Comparison of ENCODE assay signal across 10 cellular contexts in the genomic region with DNA sequence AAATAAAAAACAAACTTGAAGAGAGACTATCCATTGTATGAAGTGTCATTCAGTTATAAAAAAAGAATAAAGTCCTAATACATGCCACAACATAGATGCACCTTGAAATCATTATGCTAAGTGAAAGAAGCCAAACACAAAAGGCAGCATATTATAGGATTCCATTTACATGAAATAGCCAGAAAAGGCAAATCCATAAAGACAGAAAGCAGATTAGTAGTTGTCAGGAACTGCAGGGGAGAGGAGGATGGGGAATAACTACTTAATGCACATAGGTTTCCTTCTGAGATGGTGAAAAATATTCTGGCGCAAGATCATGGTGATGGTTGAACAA. TPM values are rescaled to one million over a fixed set of nuclear protein-coding genes. Genes with fewer than 3 reads are reported as not detected.
DNase-seq lines count a peak whose midpoint lies in the region; ATAC-seq lines count a peak whose summit lies in the region.
"Had no signal": no experiment of that assay in that cellular context is flagged by ENCODE, and none has a peak within 500 bp of the region (broad histone marks: within the 10 kb centered on the region; RNA-seq: fewer than 3 reads in every experiment).

No MANE protein-coding gene starts in this region.

- intact Hi-C loops in naive thymus-derived CD4-positive, alpha-beta T cell (cut with micrococcal nuclease): loop anchor here (5.0 to 10.0 kb wide), 2 partner anchors 101 to 816 kb away; no protein-coding TSS in a partner anchor

- H3K27ac Mint-ChIP-seq in naive thymus-derived CD4-positive, alpha-beta T cell: peak overlapping the region; percentile 52 to 87 (median 78)

- H3K4me3 ChIP-seq in SJSA1: peak overlapping the region; percentile 21; the same call in 1 of the 2 replicates
- H3K4me3 ChIP-seq in naive thymus-derived CD4-positive, alpha-beta T cell (ENCODE audit: low read length): peak overlapping the region; percentile 52

- peaks cover 0 to 14% (median 0%) of the 10 kb centered on the region in 11 donors for H3K9me3 Mint-ChIP-seq in naive thymus-derived CD4-positive, alpha-beta T cell

- ATAC-seq in GM18873 (IDR thresholded peaks at IDR 0.05; ENCODE audit: low FRiP score, unreplicated experiment) (peak; percentile 15), HG02678 (IDR thresholded peaks at IDR 0.05; ENCODE audit: unreplicated experiment) (peak; percentile 27)
- ATAC-seq in naive thymus-derived CD4-positive, alpha-beta T cell: peak; percentile 20

- no peaks in the 10 kb centered on the region for H3K4me1 ChIP-seq in SJSA1 (replicated peaks)
- H3K4me1 ChIP-seq in naive thymus-derived CD4-positive, alpha-beta T cell (ENCODE audit: control insufficient read depth in 2 of 2, insufficient read depth in 2 of 2, low read length in 2 of 2): peaks cover 4 to 5% of the 10 kb centered on the region in 2 donors

- peaks cover 10 to 22% (median 13%) of the 10 kb centered on the region in 7 donors for H3K4me1 Mint-ChIP-seq in naive thymus-derived CD4-positive, alpha-beta T cell

- H3K27me3 Mint-ChIP-seq in naive thymus-derived CD4-positive, alpha-beta T cell: peaks cover 0 to 14% (median 3%) of the 10 kb centered on the region in 5 donors

- H3K9me3 ChIP-seq in SJSA1 (replicated peaks): no peaks in the 10 kb centered on the region
- no peaks in the 10 kb centered on the region for H3K9me3 ChIP-seq in naive thymus-derived CD4-positive, alpha-beta T cell (ENCODE audit: control insufficient read depth in 2 of 3, low read length in 3 of 3)

- DNase-seq in SJSA1 (ENCODE audit: low read depth in 1 of 2, low spot score in 2 of 2): no peak
- peak in 2 of 9 donors; percentile 2 to 3 for DNase-seq in naive thymus-derived CD4-positive, alpha-beta T cell
- DNase-seq in NCI-H2081 (lab: John Stamatoyannopoulos, UW): no peak
- no peak for DNase-seq in anterior cingulate cortex (lab: John Stamatoyannopoulos, UW)
- no peak for DNase-seq in DMS153 treated with DMSO at 0.1 percent for 48 hours (lab: John Stamatoyannopoulos, UW; ENCODE audit: unreplicated experiment)
- no peak for DNase-seq in NCI-H2029 (lab: John Stamatoyannopoulos, UW)
- DNase-seq: activated CD8-positive, alpha-beta memory T cell treated with anti-CD3 and anti-CD28 coated beads, Interleukin-2, amount 50 U/mL, for 4 hours had no signal

- no peaks in the 10 kb centered on the region for H3K36me3 ChIP-seq in SJSA1
- H3K36me3 ChIP-seq in naive thymus-derived CD4-positive, alpha-beta T cell (ENCODE audit: control insufficient read depth in 2 of 3, insufficient read depth in 3 of 3, low read length in 3 of 3): no peaks in the 10 kb centered on the region

- CTCF ChIA-PET in naive thymus-derived CD4-positive, alpha-beta T cell (lab: Charles Lee): no interaction called here

- POLR2A ChIA-PET in naive thymus-derived CD4-positive, alpha-beta T cell (lab: Charles Lee): interaction anchor here (0.6 kb wide), 1 partner anchor 175 kb away, joined by 3 read pairs; no protein-coding TSS in a partner anchor

- peak overlapping the region; percentile 60 to 93 (median 82) for H3K4me3 Mint-ChIP-seq in naive thymus-derived CD4-positive, alpha-beta T cell

- no peaks in the 10 kb centered on the region for H3K27me3 ChIP-seq in SJSA1 (replicated peaks)
- H3K27me3 ChIP-seq in naive thymus-derived CD4-positive, alpha-beta T cell (ENCODE audit: control insufficient read depth in 2 of 2, insufficient read depth in 2 of 2, low read length in 2 of 2): no peaks in the 10 kb centered on the region

- no peak overlapping the region for H3K27ac ChIP-seq in SJSA1
- peak overlapping the region; percentile 30 for H3K27ac ChIP-seq in naive thymus-derived CD4-positive, alpha-beta T cell (ENCODE audit: low read depth, low read length)

- H3K36me3 Mint-ChIP-seq in naive thymus-derived CD4-positive, alpha-beta T cell: peaks cover 0 to 5% (median under 1%) of the 10 kb centered on the region in 5 donors

RNA-seq across cellular contexts. Expression of a gene that starts 6.6 kb away (rescaled TPM):
- total RNA-seq in SJSA1 (2014; rRNA removed; shearing (Covaris generic)): not detected in 2 replicates
- total RNA-seq in naive thymus-derived CD4-positive, alpha-beta T cell: not detected
- polyA plus RNA-seq in naive thymus-derived CD4-positive, alpha-beta T cell: not detected
- total RNA-seq: lung microvascular endothelial cell had no signal
